8 cellular contexts compared by ENCODE assay signal in the genomic region with DNA sequence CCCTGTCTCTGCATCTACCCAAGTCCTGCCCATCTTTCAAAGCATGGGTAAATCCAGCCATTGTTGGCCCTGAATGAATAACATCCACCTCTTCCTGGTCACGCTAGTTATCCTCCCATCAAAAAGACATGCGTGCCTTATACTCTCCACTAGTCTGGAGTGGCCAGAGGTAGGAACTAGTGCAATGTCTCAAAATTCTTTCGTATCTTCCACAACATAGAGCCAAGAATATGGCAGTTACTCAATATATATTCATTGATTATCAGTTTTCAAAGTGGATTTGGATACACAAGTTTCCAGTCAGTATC. TPM values are rescaled to one million over a fixed set of nuclear protein-coding genes. Genes with fewer than 3 reads are reported as not detected.
"Had no signal": no experiment of that assay in that cellular context is flagged by ENCODE, and none has a peak within 500 bp of the region (broad histone marks: within the 10 kb centered on the region; RNA-seq: fewer than 3 reads in every experiment).

No MANE protein-coding gene starts in this region.

- ATAC-seq: K562 had no signal

- H3K27ac ChIP-seq: HL-60, KMS-11 had no signal

- DNase-seq: IMR-90, KBM-7, KG1 had no signal

- H3K9ac ChIP-seq: KMS-11 had no signal

- FAIRE-seq: K562 had no signal

- H3K4me2 ChIP-seq: KMS-11 had no signal

- H3K4me3 ChIP-seq: K562 had no signal

RNA-seq across cellular contexts. Expression of a gene that starts 8.9 kb away (rescaled TPM):
- total RNA-seq: HT-29 had no signal
- polyA plus RNA-seq: IgD-negative memory B cell, IMR-90, K562 had no signal
